1 cellular context compared by ENCODE assay signal in genomic region chr2:101252408-101253012, GRCh38.
A peak's percentile ranks its signal among the peaks of the same experiment; 100 is the strongest.
TF ChIP-seq lines count a peak whose summit lies in the region.

Gene CNOT11 (plus strand): TSS chr2:101252886. CDS start chr2:101252965, 79 bp downstream.

TF ChIP-seq in HepG2, 621 proteins besides CTCF, POLR2A, EP300 and RAD21 (continued from another document and continues in another):
- TF ChIP-seq ZNF276 (CRISPR knock-in tag; IDR thresholded peaks at IDR 0.05; ENCODE audit: low read depth) = no peak; the same call in 1 of the 2 replicates
- peak; percentile 40; the same call in 1 of the 2 replicates for TF ChIP-seq NR2F2 (IDR thresholded peaks at IDR 0.05; ENCODE audit: borderline replicate concordance, low read depth)
- TF ChIP-seq ZNF740 (CRISPR knock-in tag; IDR thresholded peaks at IDR 0.05) = no peak
- TF ChIP-seq E2F5 (CRISPR knock-in tag; conservative IDR thresholded peaks at IDR 0.05) = no peak
- TF ChIP-seq LRRFIP1 (CRISPR knock-in tag; conservative IDR thresholded peaks at IDR 0.05) = no peak
- no peak; the same call in 1 of the 2 replicates for TF ChIP-seq IRX3 (CRISPR knock-in tag; IDR thresholded peaks at IDR 0.05; ENCODE audit: borderline replicate concordance, low read depth)
- TF ChIP-seq NFE2 (CRISPR knock-in tag; IDR thresholded peaks at IDR 0.05) = no peak
- TF ChIP-seq NR2F6 (IDR thresholded peaks at IDR 0.05) = no peak
- TF ChIP-seq NR2F6 (CRISPR knock-in tag; IDR thresholded peaks at IDR 0.05) = peak; percentile 53; the same call in 1 of the 2 replicates
- TF ChIP-seq ZNF781 (CRISPR knock-in tag; IDR thresholded peaks at IDR 0.05; ENCODE audit: borderline replicate concordance, not compliant biosample characterization) = no peak
- TF ChIP-seq ZNF580 (CRISPR knock-in tag; IDR thresholded peaks at IDR 0.05; ENCODE audit: borderline replicate concordance, low read depth) = peak; percentile 81; the same call in 1 of the 2 replicates
- TF ChIP-seq HDAC2 (CRISPR knock-in tag; IDR thresholded peaks at IDR 0.05) = peak; percentile 84
- peak; percentile 97 for TF ChIP-seq ZC3H13 (CRISPR knock-in tag; IDR thresholded peaks at IDR 0.05)
- no peak for TF ChIP-seq ATAD3A (CRISPR knock-in tag; IDR thresholded peaks at IDR 0.05)
- TF ChIP-seq ZBTB4 (CRISPR knock-in tag; IDR thresholded peaks at IDR 0.05; ENCODE audit: borderline replicate concordance) = no peak
- TF ChIP-seq THAP7 (CRISPR knock-in tag; IDR thresholded peaks at IDR 0.05) = no peak
- TF ChIP-seq SMARCE1 (IDR thresholded peaks at IDR 0.05; ENCODE audit: borderline replicate concordance) = no peak
- peak; percentile 91 for TF ChIP-seq PHF8 (CRISPR knock-in tag; IDR thresholded peaks at IDR 0.05)
- peak; percentile 91 for TF ChIP-seq TAF1 (CRISPR knock-in tag; IDR thresholded peaks at IDR 0.05)
- peak; percentile 47; the same call in 1 of the 2 replicates for TF ChIP-seq ETV5 (CRISPR knock-in tag; IDR thresholded peaks at IDR 0.05; ENCODE audit: borderline replicate concordance)
- TF ChIP-seq MIXL1 (CRISPR knock-in tag; IDR thresholded peaks at IDR 0.05) = peak; percentile 35; the same call in 1 of the 2 replicates
- 0 out of 2 replicates have a peak, but pooled peaks have one; percentile 82 for TF ChIP-seq SNAI1 (CRISPR knock-in tag; IDR thresholded peaks at IDR 0.05; ENCODE audit: borderline replicate concordance)
- TF ChIP-seq ISX (CRISPR knock-in tag; conservative IDR thresholded peaks at IDR 0.05) = peak; percentile 34; the same call in 1 of the 2 replicates
- TF ChIP-seq MEIS2 (CRISPR knock-in tag; IDR thresholded peaks at IDR 0.05) = no peak; the same call in 1 of the 2 replicates
- TF ChIP-seq ERF (CRISPR knock-in tag; IDR thresholded peaks at IDR 0.05) = peak; percentile 63
- peak; percentile 73; the same call in 1 of the 2 replicates for TF ChIP-seq KDM5B (CRISPR knock-in tag; IDR thresholded peaks at IDR 0.05; ENCODE audit: borderline replicate concordance)
- no peak for TF ChIP-seq HMG20A (CRISPR knock-in tag; IDR thresholded peaks at IDR 0.05; ENCODE audit: borderline replicate concordance)
- peak; percentile 58; the same call in 1 of the 2 replicates for TF ChIP-seq ETV6 (CRISPR knock-in tag; conservative IDR thresholded peaks at IDR 0.05)
- peak; percentile 86 for TF ChIP-seq MAX (IDR thresholded peaks at IDR 0.05)
- peak; percentile 58; the same call in 1 of the 2 replicates for TF ChIP-seq SIX4 (CRISPR knock-in tag; IDR thresholded peaks at IDR 0.05)
- TF ChIP-seq SRSF4 (IDR thresholded peaks at IDR 0.05; ENCODE audit: low read depth, low read length, poor library complexity, severe bottlenecking) = no peak
- peak; percentile 93 for TF ChIP-seq ZNF547 (CRISPR knock-in tag; IDR thresholded peaks at IDR 0.05)
- peak; percentile 79 for TF ChIP-seq FOXO1 (CRISPR knock-in tag; IDR thresholded peaks at IDR 0.05)
- no peak for TF ChIP-seq TAF15 (IDR thresholded peaks at IDR 0.05; ENCODE audit: low read depth, low read length, poor library complexity, severe bottlenecking)
- TF ChIP-seq ZNF609 (CRISPR knock-in tag; IDR thresholded peaks at IDR 0.05; ENCODE audit: borderline replicate concordance) = peak; percentile 32; the same call in 1 of the 2 replicates
- TF ChIP-seq SSRP1 (CRISPR knock-in tag; IDR thresholded peaks at IDR 0.05) = no peak; the same call in 1 of the 2 replicates
- no peak for TF ChIP-seq GFI1 (CRISPR knock-in tag; IDR thresholded peaks at IDR 0.05; ENCODE audit: borderline replicate concordance)
- TF ChIP-seq MED1 (CRISPR knock-in tag; IDR thresholded peaks at IDR 0.05) = peak; percentile 79
- TF ChIP-seq ZNF841 (CRISPR knock-in tag; IDR thresholded peaks at IDR 0.05; ENCODE audit: borderline replicate concordance) = 0 out of 2 replicates have a peak, but pooled peaks have one; percentile 20
- peak; percentile 70 for TF ChIP-seq HBP1 (CRISPR knock-in tag; IDR thresholded peaks at IDR 0.05; ENCODE audit: low read depth)
- peak; percentile 65; the same call in 1 of the 2 replicates for TF ChIP-seq ZGPAT (CRISPR knock-in tag; IDR thresholded peaks at IDR 0.05)
- TF ChIP-seq ARNT (IDR thresholded peaks at IDR 0.05) = no peak
- TF ChIP-seq ZNF782 (CRISPR knock-in tag; IDR thresholded peaks at IDR 0.05; ENCODE audit: borderline replicate concordance) = peak; percentile 25; the same call in 1 of the 2 replicates
